ENCODE assay signal across 18 cellular contexts in the genomic region with DNA sequence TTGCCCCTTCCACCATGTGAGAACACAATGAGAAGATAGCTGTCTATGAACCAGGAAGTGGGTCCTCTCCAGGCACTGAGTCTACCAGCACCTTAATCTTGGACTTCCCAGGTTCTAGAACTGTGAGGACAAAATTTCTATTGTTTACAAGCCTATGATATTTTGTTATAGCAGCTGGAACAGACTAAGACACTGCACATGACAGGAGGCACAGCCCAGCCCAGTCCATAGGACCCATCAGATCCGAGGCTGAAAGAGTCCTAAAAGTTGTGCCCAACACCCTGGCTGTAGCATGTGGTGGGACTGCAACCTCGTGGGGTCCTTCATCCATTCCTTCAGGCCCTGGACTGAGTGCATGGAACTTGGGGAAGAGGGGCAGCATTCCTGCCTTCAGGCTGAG. TPM values are rescaled to one million over a fixed set of nuclear protein-coding genes. Genes with fewer than 3 reads are reported as not detected.
DNase-seq lines count a peak whose midpoint lies in the region; TF ChIP-seq lines count a peak whose summit lies in the region.
"Had no signal": no experiment of that assay in that cellular context is flagged by ENCODE, and none has a peak within 500 bp of the region (broad histone marks: within the 10 kb centered on the region; RNA-seq: fewer than 3 reads in every experiment).

No MANE protein-coding gene starts in this region.

- peak overlapping the region; percentile 14 for H4K8ac ChIP-seq in mesenchymal stem cell (ENCODE audit: low read length)

- H3K4me2 ChIP-seq in OCI-LY3 (ENCODE audit: low read length) (no peak overlapping the region), mesenchymal stem cell (ENCODE audit: low read length, poor library complexity, severe bottlenecking) (no peak overlapping the region)

- TF ChIP-seq CTCF in Caco-2 (IDR thresholded peaks at IDR 0.05; ENCODE audit: insufficient read depth in 1 of 2, low read depth in 1 of 2, low read length in 1 of 2, severe bottlenecking in 1 of 2, unreplicated experiment in 1 of 2) (no peak), OCI-LY3 (IDR thresholded peaks at IDR 0.05; ENCODE audit: low read depth, low read length) (no peak), foreskin fibroblast (IDR thresholded peaks at IDR 0.05; ENCODE audit: low read depth, low read length) (no peak)

- H3K4ac ChIP-seq in mesenchymal stem cell (ENCODE audit: low read depth in 1 of 2, low read length in 2 of 2): no peak overlapping the region

- no peaks in the 10 kb centered on the region for H3K9me3 ChIP-seq in Caco-2
- H3K9me3 ChIP-seq in OCI-LY3 (ENCODE audit: insufficient read depth, low read length): no peaks in the 10 kb centered on the region
- no peaks in the 10 kb centered on the region for H3K9me3 ChIP-seq in mesenchymal stem cell (ENCODE audit: control insufficient read depth, low read length)
- H3K9me3 ChIP-seq: BE2C had no signal

- CTCF ChIA-PET in Caco-2 (lab: Charles Lee): no interaction called here

- H3K9me3 Mint-ChIP-seq in Caco-2 (ENCODE audit: unreplicated experiment): no peaks in the 10 kb centered on the region
- H3K9me3 Mint-ChIP-seq: HFFc6 had no signal

- peak overlapping the region in 1 of 2 experiments; percentile 32 for H3K23ac ChIP-seq in mesenchymal stem cell (ENCODE audit: low read length in 2 of 2)

- no peaks in the 10 kb centered on the region for H3K36me3 Mint-ChIP-seq in Caco-2 (ENCODE audit: insufficient read depth, unreplicated experiment)
- H3K36me3 Mint-ChIP-seq: CD14-positive monocyte; CD4-positive, alpha-beta memory T cell had no signal

- H3K27ac Mint-ChIP-seq in Caco-2 (ENCODE audit: unreplicated experiment): peak overlapping the region; percentile 69
- H3K27ac Mint-ChIP-seq: CD4-positive, alpha-beta memory T cell; HFFc6 had no signal

- H3K4me1 ChIP-seq in Caco-2 (no peaks in the 10 kb centered on the region), OCI-LY3 (ENCODE audit: low read length) (peaks cover 11% of the 10 kb centered on the region; the same call in 1 of the 2 replicates), mesenchymal stem cell (ENCODE audit: control insufficient read depth, insufficient read depth, low read depth, low read length) (peaks cover 9% of the 10 kb centered on the region)

- no peak overlapping the region for H3K4me3 Mint-ChIP-seq in Caco-2 (ENCODE audit: unreplicated experiment)
- H3K4me3 Mint-ChIP-seq: CD4-positive, alpha-beta memory T cell; HFFc6 had no signal

- no peak overlapping the region for H3K4me3 ChIP-seq in Caco-2 (ENCODE audit: low read depth, low read length)
- no peak overlapping the region for H3K4me3 ChIP-seq in OCI-LY3 (ENCODE audit: low read length)
- no peak overlapping the region for H3K4me3 ChIP-seq in mesenchymal stem cell (ENCODE audit: insufficient read depth in 1 of 2, low read depth in 1 of 2, low read length in 2 of 2)
- no peak overlapping the region for H3K4me3 ChIP-seq in foreskin fibroblast (ENCODE audit: low read depth in 1 of 2, low read length in 2 of 2)
- H3K4me3 ChIP-seq: GM12878 had no signal

- peak overlapping the region; percentile 45 to 53 for H2BK12ac ChIP-seq in mesenchymal stem cell (ENCODE audit: low read length in 2 of 2)

- H2AK5ac ChIP-seq in mesenchymal stem cell (ENCODE audit: low read length, severe bottlenecking): peak overlapping the region; percentile 35

- H2BK5ac ChIP-seq in mesenchymal stem cell (ENCODE audit: low read depth, low read length, poor library complexity, severe bottlenecking): no peak overlapping the region

- BruUV-seq in Caco-2 (replicated peaks; lab: Mats Ljungman, UMichigan): no TSS peak

- H3K14ac ChIP-seq in mesenchymal stem cell (ENCODE audit: low read length in 2 of 2): no peak overlapping the region

- H2AFZ ChIP-seq in OCI-LY3 (ENCODE audit: low read depth, low read length): peak overlapping the region; percentile 35; the same call in 1 of the 2 replicates
- H2AFZ ChIP-seq in mesenchymal stem cell (ENCODE audit: low read depth, low read length): no peak overlapping the region

- no peaks in the 10 kb centered on the region for H3K79me2 ChIP-seq in OCI-LY3 (ENCODE audit: low read length)

- no peak overlapping the region for H2BK15ac ChIP-seq in mesenchymal stem cell (ENCODE audit: low read depth, poor library complexity, severe bottlenecking)

- no peak overlapping the region for H2BK120ac ChIP-seq in mesenchymal stem cell (ENCODE audit: low read depth, low read length)

- no peak for DNase-seq in Caco-2
- no peak for DNase-seq in mesenchymal stem cell
- DNase-seq in activated CD4-positive, CD25-positive, alpha-beta regulatory T cell (lab: John Stamatoyannopoulos, UW): no peak
- no peak for DNase-seq in foreskin fibroblast
- no peak for DNase-seq in DMS 273 treated with DMSO at 0.1 percent for 48 hours (lab: John Stamatoyannopoulos, UW)
- DNase-seq: ACHN; BE2C; Calu3; CD4-positive, alpha-beta memory T cell; DMS53; DND-41; EL; GOT3; H7; HFFc6 had no signal

- H3K9ac ChIP-seq in OCI-LY3 (ENCODE audit: low read length) (no peak overlapping the region), mesenchymal stem cell (ENCODE audit: low read length) (no peak overlapping the region)

- H4K91ac ChIP-seq in mesenchymal stem cell (ENCODE audit: low read length): no peak overlapping the region

- no peaks in the 10 kb centered on the region for H3K27me3 ChIP-seq in Caco-2 (replicated peaks; ENCODE audit: control insufficient read depth, insufficient read depth, low read length)
- peaks cover 19% of the 10 kb centered on the region for H3K27me3 ChIP-seq in OCI-LY3 (ENCODE audit: low read depth, low read length)
- no peaks in the 10 kb centered on the region for H3K27me3 ChIP-seq in mesenchymal stem cell (ENCODE audit: control insufficient read depth in 1 of 2, insufficient read depth in 1 of 2, low read length in 2 of 2)
- H3K27me3 ChIP-seq: BE2C had no signal

- no peak overlapping the region for H3K27ac ChIP-seq in OCI-LY3 (ENCODE audit: low read length)
- H3K27ac ChIP-seq in mesenchymal stem cell (ENCODE audit: low read length, poor library complexity, severe bottlenecking): no peak overlapping the region

- H3K79me1 ChIP-seq in mesenchymal stem cell (replicated peaks; ENCODE audit: low read length, poor library complexity, severe bottlenecking): no peaks in the 10 kb centered on the region

- H4K20me1 ChIP-seq in OCI-LY3 (ENCODE audit: insufficient read depth, low read length): no peaks in the 10 kb centered on the region

- no peaks in the 10 kb centered on the region for H3K27me3 Mint-ChIP-seq in Caco-2 (ENCODE audit: insufficient read depth, unreplicated experiment)
- H3K27me3 Mint-ChIP-seq: CD4-positive, alpha-beta memory T cell had no signal

- WGBS in mesenchymal stem cell: 94% methylated on average over 2 of the region's 2 CpGs

- H3K36me3 ChIP-seq in Caco-2 (ENCODE audit: control insufficient read depth, insufficient read depth, low read length) (no peaks in the 10 kb centered on the region), OCI-LY3 (replicated peaks; ENCODE audit: low read depth, low read length) (peaks cover 3% of the 10 kb centered on the region), mesenchymal stem cell (ENCODE audit: control insufficient read depth in 1 of 2, insufficient read depth in 2 of 2, low read depth in 1 of 2, low read length in 2 of 2) (no peaks in the 10 kb centered on the region)
- H3K36me3 ChIP-seq: BE2C had no signal

- POLR2A ChIA-PET in Caco-2 (lab: Charles Lee): no interaction called here

- intact Hi-C loops in Caco-2 (cut with micrococcal nuclease; ENCODE audit: unreplicated experiment): no loop called here

- peak overlapping the region in 1 of 2 experiments; percentile 78 for H3K18ac ChIP-seq in mesenchymal stem cell (ENCODE audit: low read depth in 1 of 2, low read length in 2 of 2)

- H3K4me1 Mint-ChIP-seq in Caco-2 (ENCODE audit: low read depth, unreplicated experiment): no peaks in the 10 kb centered on the region

RNA-seq across cellular contexts. Expression of gene YWHAQ, which starts 48.4 kb away (rescaled TPM):
- total RNA-seq in Caco-2 (2022): 344 and 365 TPM in 2 replicates
- 317 TPM for polyA plus RNA-seq in mesenchymal stem cell (2013, experiment 1 of 2)
- polyA plus RNA-seq in mesenchymal stem cell (2013, experiment 2 of 2): 324 TPM
